In the genomic region with DNA sequence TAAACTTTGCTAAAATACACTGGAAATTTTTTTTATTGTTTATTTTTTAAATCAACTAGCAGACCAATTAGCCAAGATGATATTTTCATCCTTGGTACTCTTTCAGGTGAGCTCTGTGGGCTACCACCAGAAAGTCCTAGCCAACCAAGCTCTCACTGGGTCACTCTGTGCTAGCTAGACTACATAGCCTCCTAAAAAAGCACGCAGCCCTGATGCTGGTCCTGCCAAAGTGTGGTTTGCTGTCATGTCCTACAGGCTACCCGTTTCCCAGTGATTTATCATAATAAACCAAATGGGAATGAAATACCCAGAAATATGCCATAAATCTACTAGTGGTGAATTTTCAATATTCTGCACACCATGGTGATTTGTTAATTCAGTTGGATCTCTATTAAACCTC, we compare ENCODE assay signal across 22 cellular contexts.
"Had no signal": no experiment of that assay in that cellular context is flagged by ENCODE, and none has a peak within 500 bp of the region (broad histone marks: within the 10 kb centered on the region; RNA-seq: fewer than 3 reads in every experiment).

No MANE protein-coding gene starts in this region.

- H3K27me3 ChIP-seq: MG63 had no signal

- ATAC-seq: activated CD4-positive, CD25-positive, alpha-beta regulatory T cell treated with anti-CD3 and anti-CD28 coated beads, Interleukin-2, amount 50 U/mL, for 24 hours; activated CD8-positive, alpha-beta memory T cell treated with anti-CD3 and anti-CD28 coated beads, Interleukin-2, amount 10 ng/mL, durations not matched to agents 7 days and 5 days; Panc1 had no signal

- H3K9me3 ChIP-seq: MG63 had no signal

- H3K4me3 ChIP-seq: MG63 had no signal

- FAIRE-seq: astrocyte had no signal

- DNase-seq: activated CD4-positive, alpha-beta T cell treated with anti-CD3 and anti-CD28 coated beads for 4 hours; activated CD4-positive, alpha-beta T cell treated with anti-CD3 and anti-CD28 coated beads, Interleukin-2, amount 50 U/mL, for 4 hours; activated CD8-positive, alpha-beta memory T cell treated with anti-CD3 and anti-CD28 coated beads, Interleukin-2, amount 10 ng/mL, durations not matched to agents 7 days and 5 days; activated effector memory CD4-positive, alpha-beta T cell treated with Interleukin-2 at 50 U/mL for 16 hours; activated naive CD4-positive, alpha-beta T cell; activated T-cell treated with anti-CD3 and anti-CD28 coated beads, Interleukin-2, amount 50 U/mL, for 24 hours; amniotic stem cell; MG63; MV-4-11; NCI-H1092 treated with DMSO at 0.1 percent for 48 hours; NCI-H1417 treated with DMSO at 0.1 percent for 48 hours; NCI-H1694; NCI-H2029; NCI-H345; NCI-H510A; NCI-H526 treated with DMSO at 0.1 percent for 48 hours; NCI-H82; RPMI8226; SHP77 treated with DMSO at 0.1 percent for 48 hours had no signal

- H3K36me3 ChIP-seq: MG63 had no signal
